14 cellular contexts compared by ENCODE assay signal in the genomic region with DNA sequence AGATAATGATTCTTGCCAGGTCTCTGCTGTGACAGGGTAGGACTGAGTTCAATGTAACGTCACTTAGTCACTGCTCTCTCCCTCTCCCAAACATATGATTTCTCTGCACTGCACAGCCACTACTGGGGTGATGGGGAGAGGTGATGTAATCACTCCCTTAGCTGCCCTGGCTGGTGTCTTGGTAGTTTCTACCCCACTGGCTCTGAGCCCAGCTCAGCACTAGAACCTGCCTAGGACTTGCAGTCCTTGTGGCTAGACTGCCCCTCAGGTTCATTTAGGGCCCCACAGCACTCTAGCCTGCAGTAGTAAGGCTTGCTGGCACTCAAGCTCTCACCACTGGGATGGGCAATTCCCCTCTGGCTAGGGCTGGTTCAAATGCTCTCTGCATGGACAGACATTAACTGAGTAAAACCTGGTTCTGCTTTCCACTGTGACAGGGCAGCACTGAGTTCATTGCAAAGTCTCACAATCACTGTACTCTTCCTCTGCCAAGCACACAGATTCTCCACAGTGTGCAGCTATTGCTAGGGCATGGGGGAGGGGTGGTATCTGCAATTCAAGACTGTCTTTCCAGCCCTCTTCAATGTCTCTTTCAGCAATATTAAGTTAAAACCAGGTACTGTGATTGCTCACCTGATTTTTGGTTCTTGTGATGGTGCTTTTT.
"Had no signal": no experiment of that assay in that cellular context is flagged by ENCODE, and none has a peak within 500 bp of the region (broad histone marks: within the 10 kb centered on the region; RNA-seq: fewer than 3 reads in every experiment).

No MANE protein-coding gene starts in this region.

- H3K4me2 ChIP-seq: neural progenitor cell had no signal

- DNase-seq: activated CD4-positive, alpha-beta T cell treated with anti-CD3 and anti-CD28 coated beads, Interleukin-2, amount 10 ng/mL, durations not matched to agents 24 days and 14 days; activated CD4-positive, CD25-positive, alpha-beta regulatory T cell; activated CD8-positive, alpha-beta memory T cell treated with anti-CD3 and anti-CD28 coated beads for 24 hours; activated gamma-delta T cell treated with Interleukin-2 at 50 U/mL for 16 hours; activated naive CD8-positive, alpha-beta T cell treated with anti-CD3 and anti-CD28 coated beads for 36 hours; cerebellar nuclear complex; effector memory CD4-positive, alpha-beta T cell; foreskin melanocyte; naive B cell; stimulated activated CD4-positive, alpha-beta T cell treated with anti-CD3 and anti-CD28 coated beads, Interleukin-4, amount 100 ng/mL, for 1 hour; stimulated activated naive B cell treated with anti-CD40 and anti-IgM and Interleukin-4, amounts not matched to agents 10 μg/mL and 1 μg/mL and 100 μg/mL, for 72 hours; tibial artery had no signal

- H3K27me3 ChIP-seq: neural progenitor cell, tibial artery, vagina had no signal

- H3K27ac ChIP-seq: neural progenitor cell, tibial artery, vagina had no signal

- H3K4me1 ChIP-seq: neural progenitor cell, tibial artery, vagina had no signal

- H3K36me3 ChIP-seq: neural progenitor cell, tibial artery, vagina had no signal

- H2AFZ ChIP-seq: neural progenitor cell had no signal

- H3K9ac ChIP-seq: neural progenitor cell had no signal

- H3K4me3 ChIP-seq: neural progenitor cell, tibial artery, vagina had no signal

- H3K9me3 ChIP-seq: tibial artery, vagina had no signal
